ENCODE assay signal across 2 cellular contexts in the genomic region with DNA sequence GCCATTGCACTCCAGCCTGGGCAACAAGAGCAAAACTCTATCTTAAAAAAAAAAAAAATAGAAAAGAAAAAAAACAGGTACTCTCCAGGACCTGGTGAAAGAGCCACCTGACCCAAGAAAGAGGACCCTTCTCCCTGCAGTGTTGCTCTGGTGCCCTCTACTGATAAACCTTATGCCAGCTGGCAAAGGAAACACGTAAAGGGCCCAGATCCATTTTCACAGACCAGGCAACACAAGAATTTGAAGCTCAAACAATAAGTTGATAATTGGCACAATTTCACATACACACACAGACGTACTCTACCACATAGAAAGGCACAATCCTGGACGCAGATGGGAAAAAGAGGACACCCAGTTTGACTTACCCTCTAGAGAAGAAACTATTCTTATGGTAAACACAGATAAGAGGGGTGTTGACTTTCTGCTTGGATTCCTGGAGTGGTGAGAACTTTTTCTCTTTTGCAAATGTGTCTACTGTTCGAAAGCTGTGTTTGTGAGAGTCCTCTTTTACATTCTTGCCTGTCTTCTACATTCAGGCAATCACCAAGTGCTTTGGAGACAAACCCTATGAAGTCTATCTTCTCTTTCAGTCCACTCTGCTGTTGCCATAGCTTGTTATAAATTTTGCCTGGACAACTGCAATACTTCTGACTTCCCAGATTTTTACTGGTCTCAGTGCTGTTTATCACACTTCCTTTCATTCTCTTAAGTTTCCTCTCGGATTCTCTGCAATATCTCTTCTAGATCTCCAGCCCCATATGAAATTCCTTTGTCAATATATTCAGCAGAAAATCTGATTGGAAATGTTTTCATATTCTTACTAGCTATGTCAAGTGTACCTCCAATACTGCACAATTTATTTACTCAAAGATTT.
TF ChIP-seq lines count a peak whose summit lies in the region.

No MANE protein-coding gene starts in this region.

TF ChIP-seq in HCT116, 20 proteins besides CTCF, POLR2A, EP300 and RAD21:
- no peak for TF ChIP-seq JUND (IDR thresholded peaks at IDR 0.05)
- no peak for TF ChIP-seq ZNF274 (IDR thresholded peaks at IDR 0.05; ENCODE audit: low read depth, low read length)
- TF ChIP-seq TCF7L2 (IDR thresholded peaks at IDR 0.05; ENCODE audit: borderline replicate concordance, extremely low read depth, insufficient read depth, insufficient read length) = no peak
- no peak for TF ChIP-seq SIN3A (IDR thresholded peaks at IDR 0.05; ENCODE audit: low read depth)
- no peak for TF ChIP-seq EZH2 (IDR thresholded peaks at IDR 0.05)
- no peak for TF ChIP-seq SP1 (IDR thresholded peaks at IDR 0.05; ENCODE audit: low read depth)
- no peak for TF ChIP-seq SRF (IDR thresholded peaks at IDR 0.05; ENCODE audit: low read depth)
- no peak for TF ChIP-seq EZH2phosphoT487 (IDR thresholded peaks at IDR 0.05; ENCODE audit: borderline replicate concordance)
- TF ChIP-seq CEBPB (IDR thresholded peaks at IDR 0.05; ENCODE audit: low read depth) = no peak
- no peak for TF ChIP-seq YY1 (IDR thresholded peaks at IDR 0.05; ENCODE audit: extremely low read depth, insufficient replicate concordance, low read depth, low read length)
- TF ChIP-seq ELF1 (IDR thresholded peaks at IDR 0.05; ENCODE audit: borderline replicate concordance, low read depth) = no peak
- no peak; the same call in 1 of the 2 replicates for TF ChIP-seq CBX3 (IDR thresholded peaks at IDR 0.05; ENCODE audit: low read depth)
- TF ChIP-seq, protein P1, sequence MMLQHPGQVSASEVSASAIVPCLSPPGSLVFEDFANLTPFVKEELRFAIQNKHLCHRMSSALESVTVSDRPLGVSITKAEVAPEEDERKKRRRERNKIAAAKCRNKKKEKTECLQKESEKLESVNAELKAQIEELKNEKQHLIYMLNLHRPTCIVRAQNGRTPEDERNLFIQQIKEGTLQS (IDR thresholded peaks at IDR 0.05) = no peak
- TF ChIP-seq, protein P2, sequence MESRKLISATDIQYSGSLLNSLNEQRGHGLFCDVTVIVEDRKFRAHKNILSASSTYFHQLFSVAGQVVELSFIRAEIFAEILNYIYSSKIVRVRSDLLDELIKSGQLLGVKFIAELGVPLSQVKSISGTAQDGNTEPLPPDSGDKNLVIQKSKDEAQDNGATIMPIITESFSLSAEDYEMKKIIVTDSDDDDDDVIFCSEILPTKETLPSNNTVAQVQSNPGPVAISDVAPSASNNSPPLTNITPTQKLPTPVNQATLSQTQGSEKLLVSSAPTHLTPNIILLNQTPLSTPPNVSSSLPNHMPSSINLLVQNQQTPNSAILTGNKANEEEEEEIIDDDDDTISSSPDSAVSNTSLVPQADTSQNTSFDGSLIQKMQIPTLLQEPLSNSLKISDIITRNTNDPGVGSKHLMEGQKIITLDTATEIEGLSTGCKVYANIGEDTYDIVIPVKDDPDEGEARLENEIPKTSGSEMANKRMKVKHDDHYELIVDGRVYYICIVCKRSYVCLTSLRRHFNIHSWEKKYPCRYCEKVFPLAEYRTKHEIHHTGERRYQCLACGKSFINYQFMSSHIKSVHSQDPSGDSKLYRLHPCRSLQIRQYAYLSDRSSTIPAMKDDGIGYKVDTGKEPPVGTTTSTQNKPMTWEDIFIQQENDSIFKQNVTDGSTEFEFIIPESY (IDR thresholded peaks at IDR 0.05; ENCODE audit: extremely low read depth, insufficient replicate concordance, low read length) = no peak
- TF ChIP-seq, protein P3, sequence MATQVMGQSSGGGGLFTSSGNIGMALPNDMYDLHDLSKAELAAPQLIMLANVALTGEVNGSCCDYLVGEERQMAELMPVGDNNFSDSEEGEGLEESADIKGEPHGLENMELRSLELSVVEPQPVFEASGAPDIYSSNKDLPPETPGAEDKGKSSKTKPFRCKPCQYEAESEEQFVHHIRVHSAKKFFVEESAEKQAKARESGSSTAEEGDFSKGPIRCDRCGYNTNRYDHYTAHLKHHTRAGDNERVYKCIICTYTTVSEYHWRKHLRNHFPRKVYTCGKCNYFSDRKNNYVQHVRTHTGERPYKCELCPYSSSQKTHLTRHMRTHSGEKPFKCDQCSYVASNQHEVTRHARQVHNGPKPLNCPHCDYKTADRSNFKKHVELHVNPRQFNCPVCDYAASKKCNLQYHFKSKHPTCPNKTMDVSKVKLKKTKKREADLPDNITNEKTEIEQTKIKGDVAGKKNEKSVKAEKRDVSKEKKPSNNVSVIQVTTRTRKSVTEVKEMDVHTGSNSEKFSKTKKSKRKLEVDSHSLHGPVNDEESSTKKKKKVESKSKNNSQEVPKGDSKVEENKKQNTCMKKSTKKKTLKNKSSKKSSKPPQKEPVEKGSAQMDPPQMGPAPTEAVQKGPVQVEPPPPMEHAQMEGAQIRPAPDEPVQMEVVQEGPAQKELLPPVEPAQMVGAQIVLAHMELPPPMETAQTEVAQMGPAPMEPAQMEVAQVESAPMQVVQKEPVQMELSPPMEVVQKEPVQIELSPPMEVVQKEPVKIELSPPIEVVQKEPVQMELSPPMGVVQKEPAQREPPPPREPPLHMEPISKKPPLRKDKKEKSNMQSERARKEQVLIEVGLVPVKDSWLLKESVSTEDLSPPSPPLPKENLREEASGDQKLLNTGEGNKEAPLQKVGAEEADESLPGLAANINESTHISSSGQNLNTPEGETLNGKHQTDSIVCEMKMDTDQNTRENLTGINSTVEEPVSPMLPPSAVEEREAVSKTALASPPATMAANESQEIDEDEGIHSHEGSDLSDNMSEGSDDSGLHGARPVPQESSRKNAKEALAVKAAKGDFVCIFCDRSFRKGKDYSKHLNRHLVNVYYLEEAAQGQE (IDR thresholded peaks at IDR 0.05; ENCODE audit: low read depth) = no peak
- no peak for TF ChIP-seq POLR2AphosphoS5 (IDR thresholded peaks at IDR 0.05; ENCODE audit: low read depth, low read length)

TF ChIP-seq in HepG2, 621 proteins besides CTCF, POLR2A, EP300 and RAD21 (continues in another document):
- TF ChIP-seq ZNF274 (CRISPR knock-in tag; IDR thresholded peaks at IDR 0.05) (no peak), GATAD2A (CRISPR knock-in tag; IDR thresholded peaks at IDR 0.05) (0 out of 2 replicates have a peak, but pooled peaks have one; percentile 25), TRIM24 (CRISPR knock-in tag; IDR thresholded peaks at IDR 0.05) (no peak), AKAP8 (CRISPR knock-in tag; IDR thresholded peaks at IDR 0.05) (no peak), RBFOX2 (IDR thresholded peaks at IDR 0.05; ENCODE audit: low read depth, low read length) (no peak), POLR2AphosphoS5 (IDR thresholded peaks at IDR 0.05; ENCODE audit: low read depth, low read length) (no peak), PAF1 (CRISPR knock-in tag; IDR thresholded peaks at IDR 0.05) (no peak), PAWR (CRISPR knock-in tag; IDR thresholded peaks at IDR 0.05; ENCODE audit: borderline replicate concordance) (no peak), ZNF557 (CRISPR knock-in tag; IDR thresholded peaks at IDR 0.05) (no peak), THAP11 (CRISPR knock-in tag; IDR thresholded peaks at IDR 0.05) (0 out of 2 replicates have a peak, but pooled peaks have one; percentile 18), ELF4 (CRISPR knock-in tag; IDR thresholded peaks at IDR 0.05; ENCODE audit: borderline replicate concordance) (peak; percentile 59; the same call in 1 of the 2 replicates), MEF2D (CRISPR knock-in tag; IDR thresholded peaks at IDR 0.05) (no peak), MIXL1 (CRISPR knock-in tag; IDR thresholded peaks at IDR 0.05) (0 out of 2 replicates have a peak, but pooled peaks have one; percentile 45), DMAP1 (CRISPR knock-in tag; IDR thresholded peaks at IDR 0.05) (no peak), ZFP36L1 (CRISPR knock-in tag; IDR thresholded peaks at IDR 0.05) (0 out of 2 replicates have a peak, but pooled peaks have one; percentile 38), BCL6 (CRISPR knock-in tag; IDR thresholded peaks at IDR 0.05) (peak; percentile 52; the same call in 1 of the 2 replicates), SMC3 (IDR thresholded peaks at IDR 0.05; ENCODE audit: low read length) (peak; percentile 62; the same call in 1 of the 2 replicates), ELF3 (CRISPR knock-in tag; IDR thresholded peaks at IDR 0.05) (peak; percentile 4; the same call in 1 of the 2 replicates), FOXA3 (CRISPR knock-in tag; IDR thresholded peaks at IDR 0.05) (peak; percentile 53; the same call in 1 of the 2 replicates)
- TF ChIP-seq, protein P4, sequence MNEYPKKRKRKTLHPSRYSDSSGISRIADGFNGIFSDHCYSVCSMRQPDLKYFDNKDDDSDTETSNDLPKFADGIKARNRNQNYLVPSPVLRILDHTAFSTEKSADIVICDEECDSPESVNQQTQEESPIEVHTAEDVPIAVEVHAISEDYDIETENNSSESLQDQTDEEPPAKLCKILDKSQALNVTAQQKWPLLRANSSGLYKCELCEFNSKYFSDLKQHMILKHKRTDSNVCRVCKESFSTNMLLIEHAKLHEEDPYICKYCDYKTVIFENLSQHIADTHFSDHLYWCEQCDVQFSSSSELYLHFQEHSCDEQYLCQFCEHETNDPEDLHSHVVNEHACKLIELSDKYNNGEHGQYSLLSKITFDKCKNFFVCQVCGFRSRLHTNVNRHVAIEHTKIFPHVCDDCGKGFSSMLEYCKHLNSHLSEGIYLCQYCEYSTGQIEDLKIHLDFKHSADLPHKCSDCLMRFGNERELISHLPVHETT (CRISPR knock-in tag; conservative IDR thresholded peaks at IDR 0.05) = no peak
- TF ChIP-seq, protein P5, sequence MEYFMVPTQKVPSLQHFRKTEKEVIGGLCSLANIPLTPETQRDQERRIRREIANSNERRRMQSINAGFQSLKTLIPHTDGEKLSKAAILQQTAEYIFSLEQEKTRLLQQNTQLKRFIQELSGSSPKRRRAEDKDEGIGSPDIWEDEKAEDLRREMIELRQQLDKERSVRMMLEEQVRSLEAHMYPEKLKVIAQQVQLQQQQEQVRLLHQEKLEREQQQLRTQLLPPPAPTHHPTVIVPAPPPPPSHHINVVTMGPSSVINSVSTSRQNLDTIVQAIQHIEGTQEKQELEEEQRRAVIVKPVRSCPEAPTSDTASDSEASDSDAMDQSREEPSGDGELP (IDR thresholded peaks at IDR 0.05; ENCODE audit: borderline replicate concordance, low read depth) = peak; percentile 82; the same call in 1 of the 2 replicates
- TF ChIP-seq, protein P6, sequence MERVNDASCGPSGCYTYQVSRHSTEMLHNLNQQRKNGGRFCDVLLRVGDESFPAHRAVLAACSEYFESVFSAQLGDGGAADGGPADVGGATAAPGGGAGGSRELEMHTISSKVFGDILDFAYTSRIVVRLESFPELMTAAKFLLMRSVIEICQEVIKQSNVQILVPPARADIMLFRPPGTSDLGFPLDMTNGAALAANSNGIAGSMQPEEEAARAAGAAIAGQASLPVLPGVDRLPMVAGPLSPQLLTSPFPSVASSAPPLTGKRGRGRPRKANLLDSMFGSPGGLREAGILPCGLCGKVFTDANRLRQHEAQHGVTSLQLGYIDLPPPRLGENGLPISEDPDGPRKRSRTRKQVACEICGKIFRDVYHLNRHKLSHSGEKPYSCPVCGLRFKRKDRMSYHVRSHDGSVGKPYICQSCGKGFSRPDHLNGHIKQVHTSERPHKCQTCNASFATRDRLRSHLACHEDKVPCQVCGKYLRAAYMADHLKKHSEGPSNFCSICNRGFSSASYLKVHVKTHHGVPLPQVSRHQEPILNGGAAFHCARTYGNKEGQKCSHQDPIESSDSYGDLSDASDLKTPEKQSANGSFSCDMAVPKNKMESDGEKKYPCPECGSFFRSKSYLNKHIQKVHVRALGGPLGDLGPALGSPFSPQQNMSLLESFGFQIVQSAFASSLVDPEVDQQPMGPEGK (CRISPR knock-in tag; IDR thresholded peaks at IDR 0.05) = 0 out of 2 replicates have a peak, but pooled peaks have one; percentile 19
- TF ChIP-seq, protein P7, sequence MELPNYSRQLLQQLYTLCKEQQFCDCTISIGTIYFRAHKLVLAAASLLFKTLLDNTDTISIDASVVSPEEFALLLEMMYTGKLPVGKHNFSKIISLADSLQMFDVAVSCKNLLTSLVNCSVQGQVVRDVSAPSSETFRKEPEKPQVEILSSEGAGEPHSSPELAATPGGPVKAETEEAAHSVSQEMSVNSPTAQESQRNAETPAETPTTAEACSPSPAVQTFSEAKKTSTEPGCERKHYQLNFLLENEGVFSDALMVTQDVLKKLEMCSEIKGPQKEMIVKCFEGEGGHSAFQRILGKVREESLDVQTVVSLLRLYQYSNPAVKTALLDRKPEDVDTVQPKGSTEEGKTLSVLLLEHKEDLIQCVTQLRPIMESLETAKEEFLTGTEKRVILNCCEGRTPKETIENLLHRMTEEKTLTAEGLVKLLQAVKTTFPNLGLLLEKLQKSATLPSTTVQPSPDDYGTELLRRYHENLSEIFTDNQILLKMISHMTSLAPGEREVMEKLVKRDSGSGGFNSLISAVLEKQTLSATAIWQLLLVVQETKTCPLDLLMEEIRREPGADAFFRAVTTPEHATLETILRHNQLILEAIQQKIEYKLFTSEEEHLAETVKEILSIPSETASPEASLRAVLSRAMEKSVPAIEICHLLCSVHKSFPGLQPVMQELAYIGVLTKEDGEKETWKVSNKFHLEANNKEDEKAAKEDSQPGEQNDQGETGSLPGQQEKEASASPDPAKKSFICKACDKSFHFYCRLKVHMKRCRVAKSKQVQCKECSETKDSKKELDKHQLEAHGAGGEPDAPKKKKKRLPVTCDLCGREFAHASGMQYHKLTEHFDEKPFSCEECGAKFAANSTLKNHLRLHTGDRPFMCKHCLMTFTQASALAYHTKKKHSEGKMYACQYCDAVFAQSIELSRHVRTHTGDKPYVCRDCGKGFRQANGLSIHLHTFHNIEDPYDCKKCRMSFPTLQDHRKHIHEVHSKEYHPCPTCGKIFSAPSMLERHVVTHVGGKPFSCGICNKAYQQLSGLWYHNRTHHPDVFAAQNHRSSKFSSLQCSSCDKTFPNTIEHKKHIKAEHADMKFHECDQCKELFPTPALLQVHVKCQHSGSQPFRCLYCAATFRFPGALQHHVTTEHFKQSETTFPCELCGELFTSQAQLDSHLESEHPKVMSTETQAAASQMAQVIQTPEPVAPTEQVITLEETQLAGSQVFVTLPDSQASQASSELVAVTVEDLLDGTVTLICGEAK (IDR thresholded peaks at IDR 0.05) = no peak
- TF ChIP-seq, protein P7 (CRISPR knock-in tag; IDR thresholded peaks at IDR 0.05) = no peak
